Comparison of ENCODE assay signal across 8 cellular contexts in the genomic region with DNA sequence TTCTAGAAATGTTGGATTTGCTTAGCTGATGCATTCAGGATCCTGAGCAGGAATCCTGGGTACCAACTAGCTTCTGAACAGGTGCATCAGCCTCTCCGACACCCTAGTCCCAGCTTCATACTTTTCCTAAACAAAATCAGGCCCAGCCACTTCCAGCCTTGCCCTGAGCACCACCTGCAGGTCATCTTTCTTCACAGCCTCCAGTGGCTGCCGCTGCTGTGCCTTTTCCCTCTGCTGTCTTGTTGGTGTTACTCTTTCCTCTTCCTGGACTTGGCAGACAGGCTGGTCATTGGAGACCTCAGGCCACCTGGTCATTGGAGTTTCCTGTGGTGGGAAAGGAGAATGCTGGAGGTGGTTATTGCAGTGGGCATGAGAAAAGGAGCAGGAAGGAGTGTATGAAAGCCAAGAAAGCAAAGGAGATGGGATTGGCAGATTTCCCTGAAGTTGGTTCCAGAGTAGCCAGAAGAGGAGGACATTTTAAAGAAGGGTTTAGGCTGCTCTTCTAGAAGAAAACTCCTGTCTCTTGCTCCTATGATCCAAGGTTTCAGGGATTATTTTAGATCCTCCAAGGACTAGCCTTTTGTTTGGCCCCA. TPM values are rescaled to one million over a fixed set of nuclear protein-coding genes. Genes with fewer than 3 reads are reported as not detected.
DNase-seq lines count a peak whose midpoint lies in the region; ATAC-seq and TF ChIP-seq lines count a peak whose summit lies in the region.

No MANE protein-coding gene starts in this region.

- peak; percentile 75 for ATAC-seq in left lung
- no peak for ATAC-seq in GM19023 (IDR thresholded peaks at IDR 0.05; ENCODE audit: unreplicated experiment)

- peaks cover 0 to 62% of the 10 kb centered on the region in 2 donors for H3K36me3 ChIP-seq in left lung

- in situ Hi-C loops in T47D (cut with HindIII; ENCODE audit: low pct_unique_long_range_greater_than_20kb, low sequenced_read_pairs), result no loop called here

- intact Hi-C loops in left lung (cut with DNase I), result no loop called here

- H3K27ac ChIP-seq in left lung, result no peak overlapping the region

- peaks cover 0 to 4% of the 10 kb centered on the region in 2 donors for H3K4me1 ChIP-seq in left lung

- DNase-seq in stimulated activated CD4-positive, alpha-beta T cell treated with anti-CD3 and anti-CD28 coated beads, Interleukin-12 subunit alpha, Interleukin-12 subunit beta, amount 100 ng/mL, for 48 hours (ENCODE audit: low read depth in 2 of 3, low spot score in 1 of 3), result peak in 2 of 3 donors; percentile 7 to 15
- DNase-seq in stimulated activated CD4-positive, alpha-beta T cell treated with anti-CD3 and anti-CD28 coated beads, Interleukin-12 subunit alpha, Interleukin-12 subunit beta, amount 100 ng/mL, for 4 hours, result no peak
- peak; percentile 15 for DNase-seq in NCI-H2227 treated with DMSO at 0.1 percent for 48 hours (lab: John Stamatoyannopoulos, UW)
- peak; percentile 61 to 86 for DNase-seq in T47D (ENCODE audit: low read depth in 1 of 2, low spot score in 1 of 2)
- no peak for DNase-seq in left lung
- DNase-seq in activated gamma-delta T cell (lab: John Stamatoyannopoulos, UW), result no peak
- DNase-seq in NCI-H524 treated with DMSO at 0.1 percent for 48 hours (lab: John Stamatoyannopoulos, UW), result no peak

- no peaks in the 10 kb centered on the region for H3K27me3 ChIP-seq in left lung

- no peak overlapping the region for H3K4me3 ChIP-seq in left lung

- TF ChIP-seq CTCF in left lung (IDR thresholded peaks at IDR 0.05), result peak; percentile 24 to 32

- no peaks in the 10 kb centered on the region for H3K9me3 ChIP-seq in left lung

RNA-seq across cellular contexts. Expression of gene NFKB2, which starts 48.2 kb away (rescaled TPM):
- 10 to 100 TPM; 37.0 to 50.2 TPM for total RNA-seq in left lung

Comparison
In these comparisons a context has a peak if more than half of its experiments do, and no peak if none do; other contexts are left out.
1. DNase-seq: peak in stimulated activated CD4-positive, alpha-beta T cell treated with anti-CD3 and anti-CD28 coated beads, Interleukin-12 subunit alpha, Interleukin-12 subunit beta, amount 100 ng/mL, for 48 hours (2 of 3), NCI-H2227 treated with DMSO at 0.1 percent for 48 hours (single experiment) and T47D (2 of 2); none in stimulated activated CD4-positive, alpha-beta T cell treated with anti-CD3 and anti-CD28 coated beads, Interleukin-12 subunit alpha, Interleukin-12 subunit beta, amount 100 ng/mL, for 4 hours (single experiment), left lung (0 of 2), activated gamma-delta T cell (single experiment) and NCI-H524 treated with DMSO at 0.1 percent for 48 hours (single experiment).